Comparison of ENCODE assay signal across 8 cellular contexts in the genomic region with DNA sequence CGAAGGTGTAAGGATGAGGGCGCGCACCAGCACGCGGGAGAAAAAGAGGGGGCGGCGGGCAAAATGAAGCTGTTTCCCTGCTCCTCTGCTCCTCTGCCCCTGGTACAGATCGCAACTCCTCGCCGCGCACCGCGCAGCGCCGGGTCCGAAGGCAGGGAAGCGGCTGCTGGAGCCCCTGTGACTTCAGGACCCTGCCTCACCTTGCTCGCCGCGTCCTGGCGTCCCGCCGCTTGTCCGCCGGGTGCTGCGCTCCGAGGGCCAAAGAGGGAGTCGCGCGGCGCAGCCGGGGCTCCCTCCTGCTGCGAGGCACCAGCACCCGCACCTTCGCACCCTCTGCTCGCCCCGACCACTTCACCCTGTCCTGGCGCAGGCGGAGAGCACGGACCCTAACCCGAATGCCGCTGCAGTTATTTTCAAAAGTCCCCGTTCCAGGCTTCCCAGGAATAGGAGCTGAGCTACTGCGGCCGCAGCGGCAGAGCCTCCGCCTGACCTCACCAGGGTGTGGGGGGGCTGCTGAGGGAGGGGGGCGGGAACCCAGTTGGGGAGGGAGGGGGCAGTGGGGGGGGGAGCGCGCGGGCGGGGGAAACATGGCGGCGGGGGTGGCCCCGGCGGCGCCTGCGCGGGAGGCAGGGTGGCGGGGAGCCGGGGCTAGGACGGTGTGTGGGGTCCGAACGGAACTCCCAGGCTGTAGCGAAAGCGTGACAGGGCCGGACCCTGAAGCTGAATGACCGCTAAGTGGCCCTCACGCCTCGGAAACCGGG. TPM values are rescaled to one million over a fixed set of nuclear protein-coding genes. Genes with fewer than 3 reads are reported as not detected.
DNase-seq lines count a peak whose midpoint lies in the region; ATAC-seq and TF ChIP-seq lines count a peak whose summit lies in the region.

A gene with protein sequence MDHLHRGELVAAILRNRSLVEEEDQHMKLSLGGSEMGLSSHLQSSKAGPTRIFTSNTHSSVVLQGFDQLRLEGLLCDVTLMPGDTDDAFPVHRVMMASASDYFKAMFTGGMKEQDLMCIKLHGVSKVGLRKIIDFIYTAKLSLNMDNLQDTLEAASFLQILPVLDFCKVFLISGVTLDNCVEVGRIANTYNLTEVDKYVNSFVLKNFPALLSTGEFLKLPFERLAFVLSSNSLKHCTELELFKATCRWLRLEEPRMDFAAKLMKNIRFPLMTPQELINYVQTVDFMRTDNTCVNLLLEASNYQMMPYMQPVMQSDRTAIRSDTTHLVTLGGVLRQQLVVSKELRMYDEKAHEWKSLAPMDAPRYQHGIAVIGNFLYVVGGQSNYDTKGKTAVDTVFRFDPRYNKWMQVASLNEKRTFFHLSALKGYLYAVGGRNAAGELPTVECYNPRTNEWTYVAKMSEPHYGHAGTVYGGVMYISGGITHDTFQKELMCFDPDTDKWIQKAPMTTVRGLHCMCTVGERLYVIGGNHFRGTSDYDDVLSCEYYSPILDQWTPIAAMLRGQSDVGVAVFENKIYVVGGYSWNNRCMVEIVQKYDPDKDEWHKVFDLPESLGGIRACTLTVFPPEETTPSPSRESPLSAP (minus strand): TSS at position 503 of the 761 bp plus-strand sequence. CDS start 88,337 bp downstream, outside the sequence.

- H3K4me3 Mint-ChIP-seq in CD8-positive, alpha-beta T cell = peak within 1 kb of the TSS; percentile 79
- H3K4me3 Mint-ChIP-seq in GM23338 = peak within 1 kb of the TSS; percentile 93
- peak within 1 kb of the TSS; percentile 68 to 83 (median 72) for H3K4me3 Mint-ChIP-seq in T-cell
- H3K4me3 Mint-ChIP-seq in effector memory CD8-positive, alpha-beta T cell = peak within 1 kb of the TSS; percentile 57 to 60

- TF ChIP-seq CTCF in CD8-positive, alpha-beta T cell (IDR thresholded peaks at IDR 0.05) = no peak
- peak in 1 of 2 experiments; percentile 26; a peak in 2 of 4 replicates for TF ChIP-seq CTCF in GM23338 (conservative IDR thresholded peaks at IDR 0.05; ENCODE audit: low read depth in 2 of 2)
- TF ChIP-seq CTCF in lower leg skin (IDR thresholded peaks at IDR 0.05) = no peak

- H3K27me3 Mint-ChIP-seq in CD8-positive, alpha-beta T cell (ENCODE audit: low read depth) = peaks cover 2% of the 10 kb centered on the region
- H3K27me3 Mint-ChIP-seq in GM23338 (ENCODE audit: insufficient read depth, low read depth, poor library complexity) (no peaks in the 10 kb centered on the region), T-cell (peaks cover 16 to 35% of the 10 kb centered on the region in 2 donors)
- H3K27me3 Mint-ChIP-seq in effector memory CD8-positive, alpha-beta T cell = peaks cover 20 to 32% of the 10 kb centered on the region in 2 donors

- H3K4me1 Mint-ChIP-seq in CD8-positive, alpha-beta T cell (ENCODE audit: low read depth) = peaks cover 17% of the 10 kb centered on the region
- H3K4me1 Mint-ChIP-seq in GM23338 = peaks cover 9% of the 10 kb centered on the region
- peaks cover 7 to 10% (median 8%) of the 10 kb centered on the region in 3 donors for H3K4me1 Mint-ChIP-seq in T-cell
- no peaks in the 10 kb centered on the region for H3K4me1 Mint-ChIP-seq in effector memory CD8-positive, alpha-beta T cell (ENCODE audit: low read depth in 2 of 2)

- TF ChIP-seq POLR2A in lower leg skin (IDR thresholded peaks at IDR 0.05) = no peak

- no peaks in the 10 kb centered on the region for H3K27me3 ChIP-seq in CD8-positive, alpha-beta T cell (ENCODE audit: insufficient read depth, low read length)
- H3K27me3 ChIP-seq in GM23338 (ENCODE audit: insufficient read depth) = peaks cover 17% of the 10 kb centered on the region

- no peaks in the 10 kb centered on the region for H3K9me3 ChIP-seq in CD8-positive, alpha-beta T cell (ENCODE audit: low read length)

- H3K36me3 ChIP-seq in CD8-positive, alpha-beta T cell (ENCODE audit: insufficient read depth, low read length) = no peaks in the 10 kb centered on the region
- no peaks in the 10 kb centered on the region for H3K36me3 ChIP-seq in GM23338 (ENCODE audit: insufficient read depth)

- peak; percentile 38 for ATAC-seq in CD8-positive, alpha-beta T cell
- peak; percentile 82 for ATAC-seq in GM23338
- peak; percentile 27 to 65 (median 54) for ATAC-seq in T-cell (replicated peaks in 1 of 4)
- no peak for ATAC-seq in effector memory CD8-positive, alpha-beta T cell (replicated peaks)
- ATAC-seq in HG03159 (IDR thresholded peaks at IDR 0.05; ENCODE audit: unreplicated experiment) = no peak

- H3K36me3 Mint-ChIP-seq in CD8-positive, alpha-beta T cell = no peaks in the 10 kb centered on the region
- H3K36me3 Mint-ChIP-seq in GM23338 (ENCODE audit: low read depth) = peaks cover 3% of the 10 kb centered on the region; the same call in 1 of the 3 replicates
- H3K36me3 Mint-ChIP-seq in T-cell = no peaks in the 10 kb centered on the region
- no peaks in the 10 kb centered on the region for H3K36me3 Mint-ChIP-seq in effector memory CD8-positive, alpha-beta T cell (ENCODE audit: insufficient read depth)

- no peaks in the 10 kb centered on the region for H3K79me2 ChIP-seq in GM23338 (replicated peaks; ENCODE audit: insufficient read depth)

- H3K27ac ChIP-seq in CD8-positive, alpha-beta T cell (ENCODE audit: low read depth, low read length) = no peak within 1 kb of the TSS
- H3K27ac ChIP-seq in GM23338 (ENCODE audit: low read depth) = no peak within 1 kb of the TSS

- H3K9me2 ChIP-seq in GM23338 (ENCODE audit: insufficient read depth) = no peaks in the 10 kb centered on the region

- H3K9me3 Mint-ChIP-seq in CD8-positive, alpha-beta T cell = no peaks in the 10 kb centered on the region
- H3K9me3 Mint-ChIP-seq in GM23338 (no peaks in the 10 kb centered on the region), T-cell (no peaks in the 10 kb centered on the region)
- H3K9me3 Mint-ChIP-seq in effector memory CD8-positive, alpha-beta T cell = peaks cover 0 to 2% of the 10 kb centered on the region in 2 donors

- H3F3A ChIP-seq in GM23338 (replicated peaks; ENCODE audit: low read depth) = no peaks in the 10 kb centered on the region

- H2AFZ ChIP-seq in GM23338 = peak within 1 kb of the TSS; percentile 83

- 1 to 29% methylated on average over 20 to 28 of the region's 71 CpGs for WGBS in lower leg skin, 2 donors

- peak within 1 kb of the TSS; percentile 52 for H3K4me3 ChIP-seq in CD8-positive, alpha-beta T cell (ENCODE audit: low read depth, low read length)
- H3K4me3 ChIP-seq in GM23338 = peak within 1 kb of the TSS; percentile 64
- peak within 1 kb of the TSS; percentile 50 for H3K4me3 ChIP-seq in lower leg skin (ENCODE audit: low read depth, poor library complexity, severe bottlenecking)

- POLR2A ChIA-PET in CD8-positive, alpha-beta T cell (lab: Charles Lee) = no interaction called here
- POLR2A ChIA-PET in T-cell (lab: Charles Lee) = no interaction called here

- intact Hi-C loops in CD8-positive, alpha-beta T cell (cut with DNase I, micrococcal nuclease) = loop anchor here in 1 of 2 experiments (10.0 kb wide), 1 partner anchor 228 kb away; the partner anchor contains the start of gene WDR44
- intact Hi-C loops in lower leg skin (cut with DNase I; ENCODE audit: low total_unique reads) = no loop called here

- DNase-seq in CD8-positive, alpha-beta T cell = peak in 4 of 7 experiments; percentile 9 to 50 (median 20)
- peak; percentile 50 for DNase-seq in GM23338 (ENCODE audit: low spot score)
- DNase-seq in T-cell = peak in 12 of 34 experiments; percentile 0 to 20 (median 6)
- no peak for DNase-seq in effector memory CD8-positive, alpha-beta T cell
- DNase-seq in lower leg skin (ENCODE audit: low spot score in 2 of 2) = no peak
- DNase-seq in stimulated activated CD8-positive, alpha-beta memory T cell treated with anti-CD3 and anti-CD28 coated beads, Interleukin-4, amount 100 ng/mL, for 48 hours = peak; percentile 25
- DNase-seq in activated effector memory CD4-positive, alpha-beta T cell treated with Interleukin-2 at 50 U/mL for 16 hours = no peak

- CTCF ChIA-PET in CD8-positive, alpha-beta T cell (lab: Charles Lee) = no interaction called here
- CTCF ChIA-PET in T-cell (lab: Charles Lee) = no interaction called here

- no peaks in the 10 kb centered on the region for H4K20me1 ChIP-seq in GM23338 (replicated peaks; ENCODE audit: insufficient read depth)

- H3K4me1 ChIP-seq in CD8-positive, alpha-beta T cell (ENCODE audit: insufficient read depth, low read length) = no peaks in the 10 kb centered on the region
- no peaks in the 10 kb centered on the region for H3K4me1 ChIP-seq in GM23338 (ENCODE audit: insufficient read depth)

- H3K27ac Mint-ChIP-seq in CD8-positive, alpha-beta T cell = peak within 1 kb of the TSS; percentile 78
- H3K27ac Mint-ChIP-seq in GM23338 = no peak within 1 kb of the TSS
- peak within 1 kb of the TSS in 1 of 2 donors; percentile 77 for H3K27ac Mint-ChIP-seq in T-cell
- H3K27ac Mint-ChIP-seq in effector memory CD8-positive, alpha-beta T cell = no peak within 1 kb of the TSS

- peak within 1 kb of the TSS; percentile 83 for H3K4me2 ChIP-seq in GM23338

TF ChIP-seq in GM23338, 12 proteins besides CTCF, POLR2A, EP300 and RAD21 (continues in another document):
- TF ChIP-seq, protein P1, sequence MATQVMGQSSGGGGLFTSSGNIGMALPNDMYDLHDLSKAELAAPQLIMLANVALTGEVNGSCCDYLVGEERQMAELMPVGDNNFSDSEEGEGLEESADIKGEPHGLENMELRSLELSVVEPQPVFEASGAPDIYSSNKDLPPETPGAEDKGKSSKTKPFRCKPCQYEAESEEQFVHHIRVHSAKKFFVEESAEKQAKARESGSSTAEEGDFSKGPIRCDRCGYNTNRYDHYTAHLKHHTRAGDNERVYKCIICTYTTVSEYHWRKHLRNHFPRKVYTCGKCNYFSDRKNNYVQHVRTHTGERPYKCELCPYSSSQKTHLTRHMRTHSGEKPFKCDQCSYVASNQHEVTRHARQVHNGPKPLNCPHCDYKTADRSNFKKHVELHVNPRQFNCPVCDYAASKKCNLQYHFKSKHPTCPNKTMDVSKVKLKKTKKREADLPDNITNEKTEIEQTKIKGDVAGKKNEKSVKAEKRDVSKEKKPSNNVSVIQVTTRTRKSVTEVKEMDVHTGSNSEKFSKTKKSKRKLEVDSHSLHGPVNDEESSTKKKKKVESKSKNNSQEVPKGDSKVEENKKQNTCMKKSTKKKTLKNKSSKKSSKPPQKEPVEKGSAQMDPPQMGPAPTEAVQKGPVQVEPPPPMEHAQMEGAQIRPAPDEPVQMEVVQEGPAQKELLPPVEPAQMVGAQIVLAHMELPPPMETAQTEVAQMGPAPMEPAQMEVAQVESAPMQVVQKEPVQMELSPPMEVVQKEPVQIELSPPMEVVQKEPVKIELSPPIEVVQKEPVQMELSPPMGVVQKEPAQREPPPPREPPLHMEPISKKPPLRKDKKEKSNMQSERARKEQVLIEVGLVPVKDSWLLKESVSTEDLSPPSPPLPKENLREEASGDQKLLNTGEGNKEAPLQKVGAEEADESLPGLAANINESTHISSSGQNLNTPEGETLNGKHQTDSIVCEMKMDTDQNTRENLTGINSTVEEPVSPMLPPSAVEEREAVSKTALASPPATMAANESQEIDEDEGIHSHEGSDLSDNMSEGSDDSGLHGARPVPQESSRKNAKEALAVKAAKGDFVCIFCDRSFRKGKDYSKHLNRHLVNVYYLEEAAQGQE (IDR thresholded peaks at IDR 0.05; ENCODE audit: unreplicated experiment) = no peak
- TF ChIP-seq ZNF114 (CRISPR knock-in tag; IDR thresholded peaks at IDR 0.05) = no peak

RNA-seq across cellular contexts. Expression of the gene that starts here (rescaled TPM):
- under 1 TPM; 0.50 to 0.54 TPM for total RNA-seq in CD8-positive, alpha-beta T cell
- total RNA-seq in GM23338 (2014; rRNA removed; shearing (Covaris generic)) = 10.8 and 10.9 TPM in 2 replicates
- polyA plus RNA-seq in GM23338 (2016; fragmentation: Nextera tagmentation; extraction: Ambion mirVana) = 4.5 and 5.9 TPM in 2 replicates
- 1 to 10 TPM in 1 of 5 donors, under 1 TPM in 4; 0.38 to 1.4 (median 0.61) TPM for total RNA-seq in T-cell
- 1 to 10 TPM in 2 of 4 donors, under 1 TPM in 2; 0.52 to 2.7 (median 1.1) TPM for total RNA-seq in lower leg skin

Comparison
In these comparisons a context has a peak if more than half of its experiments do, and no peak if none do; other contexts are left out.
1. Peak in DNase-seq, ATAC-seq and H3K4me3 ChIP-seq in CD8-positive, alpha-beta T cell; RNA of the gene not detected or under 1 TPM.
2. ATAC-seq: peak in GM23338 (single experiment) and T-cell (4 of 4); none in effector memory CD8-positive, alpha-beta T cell (single experiment) and HG03159 (single experiment).
3. DNase-seq: peak in GM23338 (single experiment) and stimulated activated CD8-positive, alpha-beta memory T cell treated with anti-CD3 and anti-CD28 coated beads, Interleukin-4, amount 100 ng/mL, for 48 hours (single experiment); none in effector memory CD8-positive, alpha-beta T cell (0 of 3), lower leg skin (0 of 2) and activated effector memory CD4-positive, alpha-beta T cell treated with Interleukin-2 at 50 U/mL for 16 hours (single experiment).
4. Peak in every context shown above with its lines, with median percentiles within 50 percentile points of each other: H3K4me3 ChIP-seq and H3K4me3 Mint-ChIP-seq.